ENCODE assay signal across 26 cellular contexts in the genomic region with DNA sequence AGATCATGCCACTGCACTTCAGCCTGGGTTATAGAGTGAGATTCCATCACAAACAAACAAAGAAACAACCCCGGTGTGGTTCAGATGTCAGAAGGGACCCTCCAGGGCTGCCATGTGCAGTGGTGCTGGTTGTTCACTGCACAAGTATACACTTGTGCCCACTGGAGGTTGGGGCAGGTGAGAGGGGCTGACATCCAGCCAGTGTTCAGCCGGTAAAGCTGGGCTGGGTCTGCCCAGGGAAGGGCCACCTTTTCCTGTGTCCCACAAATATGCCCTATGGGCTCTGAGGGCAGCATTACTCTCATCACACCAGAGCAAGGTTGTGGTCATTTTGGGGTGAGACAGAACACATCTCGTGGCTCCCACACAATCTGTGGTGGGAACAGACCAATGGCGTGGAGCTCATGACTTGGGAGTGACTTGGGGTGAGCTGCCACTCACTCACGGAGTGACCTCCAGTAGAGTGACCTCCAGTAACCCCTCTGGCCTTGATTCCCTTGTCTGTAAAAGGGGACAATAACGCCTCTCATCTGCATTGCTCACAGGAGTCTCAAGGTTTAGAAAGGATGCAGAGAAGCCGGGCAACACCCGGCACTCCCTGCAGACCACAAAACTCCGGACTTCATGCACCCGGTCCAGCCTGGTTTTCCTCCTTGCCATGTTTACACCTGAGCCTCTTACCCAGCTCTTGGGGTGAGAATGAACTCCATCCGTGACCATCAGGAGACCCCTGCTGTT.
"Had no signal": no experiment of that assay in that cellular context is flagged by ENCODE, and none has a peak within 500 bp of the region (broad histone marks: within the 10 kb centered on the region; RNA-seq: fewer than 3 reads in every experiment).

No MANE protein-coding gene starts in this region.

- FAIRE-seq: bronchial epithelial cell, TTC549 had no signal

- H3K4me1 Mint-ChIP-seq: activated CD4-positive, alpha-beta T cell treated with anti-CD3 and anti-CD28 coated beads, Interleukin-2, amount 10 ng/mL, durations not matched to agents 7 days and 5 days; activated naive CD8-positive, alpha-beta T cell treated with anti-CD3 and anti-CD28 coated beads, Interleukin-2, amount 50 U/mL, for 24 hours; T-helper 17 cell had no signal

- DNase-seq: activated CD4-positive, alpha-beta memory T cell treated with anti-CD3 and anti-CD28 coated beads for 36 hours; activated CD4-positive, alpha-beta T cell treated with anti-CD3 and anti-CD28 coated beads, Interleukin-2, amount 10 ng/mL, durations not matched to agents 7 days and 5 days; activated CD4-positive, CD25-positive, alpha-beta regulatory T cell; activated CD8-positive, alpha-beta memory T cell treated with anti-CD3 and anti-CD28 coated beads for 24 hours; activated naive CD4-positive, alpha-beta T cell treated with Interleukin-2 at 50 U/mL for 16 hours; activated naive CD8-positive, alpha-beta T cell treated with anti-CD3 and anti-CD28 coated beads, Interleukin-2, amount 50 U/mL, for 24 hours; activated T-cell treated with anti-CD3 and anti-CD28 coated beads, Interleukin-2, amount 50 U/mL, for 4 hours; amniotic stem cell; body of pancreas; central memory CD4-positive, alpha-beta T cell; MM.1S; NCI-H1105; NCI-H1436 treated with DMSO at 0.1 percent for 48 hours; NCI-H187; NCI-H2081; NCI-H510A treated with DMSO at 0.1 percent for 48 hours; NCI-H69; NK-92 treated with Interleukin-12 subunit alpha and Interleukin-12 subunit beta, amount 100 ng/mL, for 24 hours; PC-3; SIG-M5; T-helper 17 cell; T-helper 9 cell had no signal

- H3K27ac Mint-ChIP-seq: activated CD4-positive, alpha-beta memory T cell treated with anti-CD3 and anti-CD28 coated beads for 36 hours; activated CD4-positive, alpha-beta T cell treated with anti-CD3 and anti-CD28 coated beads, Interleukin-2, amount 10 ng/mL, durations not matched to agents 7 days and 5 days; activated naive CD4-positive, alpha-beta T cell treated with anti-CD3 and anti-CD28 coated beads, Interleukin-2, amount 50 U/mL, for 72 hours; activated naive CD8-positive, alpha-beta T cell treated with anti-CD3 and anti-CD28 coated beads, Interleukin-2, amount 50 U/mL, for 24 hours; T-helper 17 cell had no signal

- ATAC-seq: activated naive CD4-positive, alpha-beta T cell treated with anti-CD3 and anti-CD28 coated beads, Interleukin-2, amount 50 U/mL, for 72 hours; activated naive CD8-positive, alpha-beta T cell treated with anti-CD3 and anti-CD28 coated beads, Interleukin-2, amount 50 U/mL, for 24 hours; activated T-cell treated with anti-CD3 and anti-CD28 coated beads, Interleukin-2, amount 50 U/mL, for 4 hours; body of pancreas; PC-3; T-helper 17 cell had no signal

- H3K36me3 Mint-ChIP-seq: activated CD4-positive, alpha-beta memory T cell treated with anti-CD3 and anti-CD28 coated beads for 36 hours; activated naive CD4-positive, alpha-beta T cell treated with anti-CD3 and anti-CD28 coated beads, Interleukin-2, amount 50 U/mL, for 72 hours had no signal

- H3K4me3 Mint-ChIP-seq: activated CD4-positive, alpha-beta memory T cell treated with anti-CD3 and anti-CD28 coated beads for 36 hours; activated CD4-positive, alpha-beta T cell treated with anti-CD3 and anti-CD28 coated beads, Interleukin-2, amount 10 ng/mL, durations not matched to agents 7 days and 5 days; activated naive CD8-positive, alpha-beta T cell treated with anti-CD3 and anti-CD28 coated beads, Interleukin-2, amount 50 U/mL, for 24 hours; activated T-cell treated with anti-CD3 and anti-CD28 coated beads, Interleukin-2, amount 50 U/mL, for 4 hours; T-helper 17 cell had no signal

- H3K9me3 Mint-ChIP-seq: activated CD4-positive, alpha-beta memory T cell treated with anti-CD3 and anti-CD28 coated beads for 36 hours; activated CD4-positive, alpha-beta T cell treated with anti-CD3 and anti-CD28 coated beads, Interleukin-2, amount 10 ng/mL, durations not matched to agents 7 days and 5 days; activated naive CD4-positive, alpha-beta T cell treated with anti-CD3 and anti-CD28 coated beads, Interleukin-2, amount 50 U/mL, for 72 hours; activated naive CD8-positive, alpha-beta T cell treated with anti-CD3 and anti-CD28 coated beads, Interleukin-2, amount 50 U/mL, for 24 hours; activated T-cell treated with anti-CD3 and anti-CD28 coated beads, Interleukin-2, amount 50 U/mL, for 4 hours had no signal

- H3K27me3 Mint-ChIP-seq: activated naive CD8-positive, alpha-beta T cell treated with anti-CD3 and anti-CD28 coated beads, Interleukin-2, amount 50 U/mL, for 24 hours had no signal

- H3K27ac ChIP-seq: ascending aorta, body of pancreas had no signal

- H3K9me3 ChIP-seq: body of pancreas had no signal

- H3K4me3 ChIP-seq: ascending aorta, body of pancreas had no signal

- H3K27me3 ChIP-seq: ascending aorta, body of pancreas had no signal

- H3K4me1 ChIP-seq: ascending aorta, body of pancreas had no signal

- H3K36me3 ChIP-seq: ascending aorta had no signal
